ENCODE assay signal across 25 cellular contexts in the genomic region with DNA sequence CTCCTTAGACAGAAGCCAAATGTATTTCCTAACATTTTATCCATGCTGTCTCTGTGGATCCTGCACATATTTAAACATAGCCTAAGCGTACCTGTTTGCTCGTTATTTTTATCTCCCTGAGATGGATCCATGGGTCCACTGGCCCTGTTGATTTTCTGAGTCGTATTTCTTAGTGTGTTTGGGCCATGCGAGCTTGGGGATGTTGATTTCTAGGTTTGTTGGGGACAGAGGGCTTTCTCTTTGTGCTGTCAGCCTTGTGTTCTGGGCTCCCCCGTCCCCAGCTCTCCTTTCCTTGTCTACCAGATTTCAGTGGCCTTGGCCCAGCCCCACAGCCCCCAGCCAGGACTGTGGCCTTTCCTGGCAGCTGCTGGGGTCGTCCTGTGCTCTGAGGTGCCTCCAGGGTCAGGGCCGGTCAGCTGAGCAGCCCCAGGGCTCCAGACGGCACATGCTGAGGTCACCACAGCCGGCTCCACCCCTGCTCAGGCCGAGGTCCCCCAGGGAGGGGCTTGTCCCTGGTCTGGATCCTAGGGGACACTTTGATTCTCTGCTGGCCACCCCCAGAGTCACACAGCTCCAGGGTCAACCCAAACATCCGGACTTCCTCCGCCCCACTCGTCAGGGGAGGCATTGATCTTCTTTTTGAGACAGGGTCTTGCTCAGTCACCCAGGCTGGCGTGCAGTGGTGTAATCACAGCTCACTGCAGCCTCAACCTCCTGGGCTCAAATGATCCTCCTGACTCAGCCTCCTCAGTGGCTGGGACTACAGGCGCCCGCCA. TPM values are rescaled to one million over a fixed set of nuclear protein-coding genes. Genes with fewer than 3 reads are reported as not detected.
DNase-seq lines count a peak whose midpoint lies in the region; ATAC-seq, FAIRE-seq and TF ChIP-seq lines count a peak whose summit lies in the region.
"Had no signal": no experiment of that assay in that cellular context is flagged by ENCODE, and none has a peak within 500 bp of the region (broad histone marks: within the 10 kb centered on the region; RNA-seq: fewer than 3 reads in every experiment).

No MANE protein-coding gene starts in this region.

- H4K20me1 ChIP-seq in HepG2 (ENCODE audit: insufficient read depth, low read length) = no peaks in the 10 kb centered on the region

- no peaks in the 10 kb centered on the region for H3K36me3 Mint-ChIP-seq in neural crest cell (ENCODE audit: low read depth)
- H3K36me3 Mint-ChIP-seq: CD8-positive, alpha-beta T cell; IgD-negative memory B cell had no signal

- FAIRE-seq in HepG2 (lab: Jason Lieb, UNC) = peak; percentile 56
- FAIRE-seq: GM12891 had no signal

- 19% methylated on average over 15 of the region's 16 CpGs for WGBS in HepG2 (ENCODE audit: low lambda C conversion rate)
- WGBS in right lobe of liver (ENCODE audit: insufficient coverage, low coverage, low lambda C conversion rate, missing lambda C conversion rate) = 23% methylated on average over 5 of the region's 16 CpGs

- peak overlapping the region; percentile 34 for H3K4me3 Mint-ChIP-seq in neural crest cell
- H3K4me3 Mint-ChIP-seq: CD8-positive, alpha-beta T cell; IgD-negative memory B cell had no signal

- peak overlapping the region; percentile 50 for H3K4me2 ChIP-seq in HepG2 (ENCODE audit: low read depth, low read length)
- H3K4me2 ChIP-seq: SK-N-SH had no signal

- H3K27ac ChIP-seq in HepG2 (ENCODE audit: extremely low read length, insufficient read depth, low read length) (peak overlapping the region; percentile 39), right lobe of liver (no peak overlapping the region), ascending aorta (peak overlapping the region; percentile 44 to 54)
- H3K27ac ChIP-seq: 22Rv1; BLaER1 treated with 17β-estradiol and CSF1 and Interleukin-3, amounts not matched to agents 10 nM and 100 nM; GM23248 had no signal

- CTCF ChIA-PET in HepG2 (lab: Yijun Ruan, JAX; ENCODE audit: low intra/inter-chr PET ratio, low total read pairs) = no interaction called here

- no peaks in the 10 kb centered on the region for H3K9me3 Mint-ChIP-seq in neural crest cell
- H3K9me3 Mint-ChIP-seq: CD8-positive, alpha-beta T cell had no signal

- TF ChIP-seq POLR2A in HepG2 (IDR thresholded peaks at IDR 0.05; ENCODE audit: insufficient read depth in 1 of 2, low read depth in 2 of 2, low read length in 2 of 2) = no peak
- TF ChIP-seq POLR2A in right lobe of liver (IDR thresholded peaks at IDR 0.05) = no peak

- peaks cover 14% of the 10 kb centered on the region for H3K4me1 Mint-ChIP-seq in neural crest cell
- H3K4me1 Mint-ChIP-seq: IgD-negative memory B cell had no signal

- intact Hi-C loops in HepG2 (cut with micrococcal nuclease; ENCODE audit: unreplicated experiment) (no loop called here), right lobe of liver (cut with DNase I) (no loop called here), ascending aorta (cut with DNase I) (no loop called here)

- peaks cover 40% of the 10 kb centered on the region for H3K27me3 Mint-ChIP-seq in neural crest cell (ENCODE audit: low read depth)

- DNase-seq in HepG2 (ENCODE audit: low spot score) = peak; percentile 68
- DNase-seq in right lobe of liver = no peak
- no peak for DNase-seq in ascending aorta (ENCODE audit: low spot score in 2 of 2)
- DNase-seq in neural crest cell (ENCODE audit: low read depth, low spot score) = peak; percentile 37
- DNase-seq in SIG-M5 (lab: John Stamatoyannopoulos, UW) = no peak
- DNase-seq in NCI-H1694 treated with DMSO at 0.1 percent for 48 hours (lab: John Stamatoyannopoulos, UW) = no peak
- DNase-seq in RPMI8226 = no peak
- no peak for DNase-seq in NCI-H1105 (lab: John Stamatoyannopoulos, UW)
- DNase-seq: ACHN; CD8-positive, alpha-beta T cell; DMS153; GM23248; NCI-H1105 treated with DMSO at 0.1 percent for 48 hours; NCI-H2081; NCI-H2171; NCI-H345; NCI-H524 treated with DMSO at 0.1 percent for 48 hours; OCI-M1; SHP77; SK-N-SH had no signal

- no peak for TF ChIP-seq EP300 in HepG2 (IDR thresholded peaks at IDR 0.05; ENCODE audit: low read depth in 2 of 2, low read length in 2 of 2)
- TF ChIP-seq EP300 in HepG2 (CRISPR knock-in tag; IDR thresholded peaks at IDR 0.05; ENCODE audit: borderline replicate concordance) = peak; percentile 30; the same call in 1 of the 2 replicates

- peaks cover 1 to 34% of the 10 kb centered on the region in 2 experiments; a peak in 3 of 5 replicates for H3K27me3 ChIP-seq in HepG2 (ENCODE audit: control insufficient read depth in 1 of 2, insufficient read depth in 2 of 2, low read length in 2 of 2)
- peaks cover 0 to 12% of the 10 kb centered on the region in 2 donors for H3K27me3 ChIP-seq in right lobe of liver
- peaks cover 9% of the 10 kb centered on the region for H3K27me3 ChIP-seq in ascending aorta

- H3K36me3 ChIP-seq in HepG2 (replicated peaks in 1 of 2; ENCODE audit: control insufficient read depth in 1 of 2, insufficient read depth in 2 of 2, low read length in 2 of 2) = no peaks in the 10 kb centered on the region
- no peaks in the 10 kb centered on the region for H3K36me3 ChIP-seq in right lobe of liver
- no peaks in the 10 kb centered on the region for H3K36me3 ChIP-seq in ascending aorta
- H3K36me3 ChIP-seq: BLaER1 treated with 17β-estradiol and CSF1 and Interleukin-3, amounts not matched to agents 10 nM and 100 nM had no signal

- in situ Hi-C loops in HepG2 (cut with HindIII; ENCODE audit: extremely low pct_ligation_motif_present, low pct_unique_long_range_greater_than_20kb) = no loop called here

- TF ChIP-seq CTCF in HepG2 (CRISPR knock-in tag; IDR thresholded peaks at IDR 0.05) (no peak; the same call in 1 of the 2 replicates), right lobe of liver (IDR thresholded peaks at IDR 0.05) (no peak), ascending aorta (IDR thresholded peaks at IDR 0.05) (no peak), neural crest cell (conservative IDR thresholded peaks at IDR 0.05) (no peak)

- POLR2A ChIA-PET in HepG2 (lab: Yijun Ruan, JAX) = interaction anchor here (1.2 kb wide), 1 partner anchor 14 kb away, joined by 5 read pairs; no protein-coding TSS in a partner anchor

- peak overlapping the region in 2 of 3 experiments; percentile 9 to 26; a peak in 3 of 6 replicates for H3K4me3 ChIP-seq in HepG2 (replicated peaks in 1 of 3; ENCODE audit: insufficient read depth in 1 of 3, low read depth in 2 of 3, low read length in 3 of 3)
- no peak overlapping the region for H3K4me3 ChIP-seq in right lobe of liver
- no peak overlapping the region for H3K4me3 ChIP-seq in ascending aorta
- H3K4me3 ChIP-seq: BLaER1 treated with 17β-estradiol and CSF1 and Interleukin-3, amounts not matched to agents 10 nM and 100 nM; GM23248 had no signal

- no peak overlapping the region for H3K27ac Mint-ChIP-seq in neural crest cell (ENCODE audit: unreplicated experiment)
- H3K27ac Mint-ChIP-seq: CD8-positive, alpha-beta T cell; IgD-negative memory B cell had no signal

- H2AFZ ChIP-seq in HepG2 (ENCODE audit: low read length) = no peak overlapping the region
- H2AFZ ChIP-seq: GM23248 had no signal

- H3K79me2 ChIP-seq in HepG2 (ENCODE audit: insufficient read depth, low read length) = no peaks in the 10 kb centered on the region

- no peak overlapping the region for H3K9ac ChIP-seq in HepG2 (ENCODE audit: insufficient read depth, low read depth, low read length)
- H3K9ac ChIP-seq: BLaER1 treated with 17β-estradiol and CSF1 and Interleukin-3, amounts not matched to agents 10 nM and 100 nM; GM23248; SK-N-SH had no signal

- peaks cover 57% of the 10 kb centered on the region for H3K4me1 ChIP-seq in HepG2 (ENCODE audit: insufficient read depth, low read length)
- peaks cover 0 to 23% (median 7%) of the 10 kb centered on the region in 4 donors for H3K4me1 ChIP-seq in right lobe of liver
- peaks cover 41 to 55% of the 10 kb centered on the region in 2 donors for H3K4me1 ChIP-seq in ascending aorta

- H3K9me3 ChIP-seq in HepG2 (ENCODE audit: low read length) (no peaks in the 10 kb centered on the region), right lobe of liver (no peaks in the 10 kb centered on the region), ascending aorta (no peaks in the 10 kb centered on the region)
- H3K9me3 ChIP-seq: BLaER1 treated with 17β-estradiol and CSF1 and Interleukin-3, amounts not matched to agents 10 nM and 100 nM; SK-N-SH had no signal

- peak; percentile 4 for ATAC-seq in HepG2
- no peak for ATAC-seq in right lobe of liver
- ATAC-seq: CD8-positive, alpha-beta T cell had no signal

- no TSS peak for BruUV-seq in HepG2 (replicated peaks; lab: Mats Ljungman, UMichigan)

- TF ChIP-seq RAD21 in HepG2 (CRISPR knock-in tag; IDR thresholded peaks at IDR 0.05) = no peak

RNA-seq across cellular contexts. Expression of a gene that starts 4.4 kb away (rescaled TPM):
- 0.14 and 0.49 TPM in 2 replicates for total RNA-seq in HepG2 (2016; rRNA removed; fragmentation: Illumina TruSeq; extraction: Trizol)
- total RNA-seq in HepG2 (2016; cell fraction: cytosol; rRNA removed; fragmentation: Illumina TruSeq; extraction: Trizol; ENCODE audit: low read depth) = 0.18 TPM in 1 of 2 replicates, not detected in the other
- total RNA-seq in HepG2 (2016; cell fraction: insoluble cytoplasmic fraction; rRNA removed; fragmentation: Illumina TruSeq; extraction: Trizol) = 0.22 TPM in 1 of 2 replicates, not detected in the other
- 0.14 and 0.15 TPM in 2 replicates for total RNA-seq in HepG2 (2016; cell fraction: membrane; rRNA removed; fragmentation: Illumina TruSeq; extraction: Trizol)
- total RNA-seq in HepG2 (2016; cell fraction: nucleus; rRNA removed; fragmentation: Illumina TruSeq; extraction: Trizol) = not detected in 2 replicates
- 0.20 and 0.26 TPM in 2 replicates for polyA plus RNA-seq in HepG2 (2011; rRNA removed)
- 0.55 and 0.79 TPM in 2 replicates for polyA plus RNA-seq in HepG2 (2011; cell fraction: cytosol; rRNA removed)
- polyA plus RNA-seq in HepG2 (2011; cell fraction: nucleus; rRNA removed) = 0.55 and 0.62 TPM in 2 replicates
- polyA plus RNA-seq in HepG2 (2012) = 1.3 and 2.0 TPM in 2 replicates
- not detected in 2 replicates for polyA plus RNA-seq in HepG2 (2016; cell fraction: cytosol; fragmentation: Illumina TruSeq; extraction: Trizol; ENCODE audit: low read depth)
- polyA plus RNA-seq in HepG2 (2016; cell fraction: insoluble cytoplasmic fraction; fragmentation: Illumina TruSeq; extraction: Trizol; ENCODE audit: low read depth) = not detected in 2 replicates
- polyA plus RNA-seq in HepG2 (2016; cell fraction: membrane; fragmentation: Illumina TruSeq; extraction: Trizol; ENCODE audit: low read depth) = 0.18 TPM in 1 of 2 replicates, not detected in the other
- polyA plus RNA-seq in HepG2 (2016; cell fraction: nucleus; fragmentation: Illumina TruSeq; extraction: Trizol; ENCODE audit: insufficient read depth, low read depth) = 0.36 TPM in 1 of 2 replicates, not detected in the other
- polyA minus RNA-seq in HepG2 (2011; rRNA and poly(A)+ RNA removed; ENCODE audit: low replicate concordance) = 0.26 and 1.1 TPM in 2 replicates
- 0.44 and 0.59 TPM in 2 replicates for polyA minus RNA-seq in HepG2 (2011; cell fraction: cytosol; rRNA and poly(A)+ RNA removed)
- polyA minus RNA-seq in HepG2 (2011; cell fraction: nucleus; rRNA and poly(A)+ RNA removed) = 0.26 TPM in 1 of 2 replicates, not detected in the other
- not detected for total RNA-seq in right lobe of liver
- total RNA-seq in ascending aorta = not detected
- total RNA-seq in neural crest cell = not detected in 2 replicates
- total RNA-seq: CD8-positive, alpha-beta T cell; G401; GM23248 had no signal
- polyA plus RNA-seq: GM23248, IgD-negative memory B cell, SK-N-SH had no signal

RNA-seq across cellular contexts. Expression of a gene that starts 19.1 kb away (rescaled TPM):
- total RNA-seq in HepG2 (2016; rRNA removed; fragmentation: Illumina TruSeq; extraction: Trizol) (0.09 TPM in 1 of 2 replicates, not detected in the other), right lobe of liver (not detected), ascending aorta (not detected), neural crest cell (0.19 and 0.30 TPM in 2 replicates)
- 0.20 TPM in 1 of 2 replicates, not detected in the other for total RNA-seq in HepG2 (2016; cell fraction: cytosol; rRNA removed; fragmentation: Illumina TruSeq; extraction: Trizol; ENCODE audit: low read depth)
- total RNA-seq in HepG2 (2016; cell fraction: insoluble cytoplasmic fraction; rRNA removed; fragmentation: Illumina TruSeq; extraction: Trizol) = not detected in 2 replicates
- not detected in 2 replicates for total RNA-seq in HepG2 (2016; cell fraction: membrane; rRNA removed; fragmentation: Illumina TruSeq; extraction: Trizol)
- total RNA-seq in HepG2 (2016; cell fraction: nucleus; rRNA removed; fragmentation: Illumina TruSeq; extraction: Trizol) = 0.22 TPM in 1 of 2 replicates, not detected in the other
- polyA plus RNA-seq in HepG2 (2011; rRNA removed) = not detected in 2 replicates
- polyA plus RNA-seq in HepG2 (2011; cell fraction: cytosol; rRNA removed) = not detected in 2 replicates
- polyA plus RNA-seq in HepG2 (2011; cell fraction: nucleus; rRNA removed) = 0.13 TPM in 1 of 2 replicates, not detected in the other
- polyA plus RNA-seq in HepG2 (2012) = not detected in 2 replicates
- not detected in 2 replicates for polyA plus RNA-seq in HepG2 (2016; cell fraction: cytosol; fragmentation: Illumina TruSeq; extraction: Trizol; ENCODE audit: low read depth)
- not detected in 2 replicates for polyA plus RNA-seq in HepG2 (2016; cell fraction: insoluble cytoplasmic fraction; fragmentation: Illumina TruSeq; extraction: Trizol; ENCODE audit: low read depth)
- not detected in 2 replicates for polyA plus RNA-seq in HepG2 (2016; cell fraction: membrane; fragmentation: Illumina TruSeq; extraction: Trizol; ENCODE audit: low read depth)
- not detected in 2 replicates for polyA plus RNA-seq in HepG2 (2016; cell fraction: nucleus; fragmentation: Illumina TruSeq; extraction: Trizol; ENCODE audit: insufficient read depth, low read depth)
- not detected in 2 replicates for polyA minus RNA-seq in HepG2 (2011; rRNA and poly(A)+ RNA removed; ENCODE audit: low replicate concordance)
- polyA minus RNA-seq in HepG2 (2011; cell fraction: cytosol; rRNA and poly(A)+ RNA removed) = not detected in 2 replicates
- not detected in 2 replicates for polyA minus RNA-seq in HepG2 (2011; cell fraction: nucleus; rRNA and poly(A)+ RNA removed)
- total RNA-seq: CD8-positive, alpha-beta T cell; GM23248 had no signal
- polyA plus RNA-seq: GM23248, IgD-negative memory B cell, SK-N-SH had no signal

Comparison
In these comparisons a context has a peak if more than half of its experiments do, and no peak if none do; other contexts are left out.
1. DNase-seq: peak in HepG2 (single experiment) and neural crest cell (single experiment); none in right lobe of liver (0 of 3), ascending aorta (0 of 2), SIG-M5 (single experiment), NCI-H1694 treated with DMSO at 0.1 percent for 48 hours (single experiment), RPMI8226 (single experiment) and NCI-H1105 (single experiment).
2. H3K27ac ChIP-seq: peak in HepG2 (single experiment) and ascending aorta (2 of 2); none in right lobe of liver (0 of 3).
3. H3K4me3 ChIP-seq: peak in HepG2 (2 of 3); none in right lobe of liver (0 of 3) and ascending aorta (0 of 2).